ENCODE assay signal across 30 cellular contexts in genomic region chr4:187475901-187476300, GRCh38.
"Had no signal": no experiment of that assay in that cellular context is flagged by ENCODE, and none has a peak within 500 bp of the region (broad histone marks: within the 10 kb centered on the region; RNA-seq: fewer than 3 reads in every experiment).

No MANE protein-coding gene starts in this region.

- H3K27me3 ChIP-seq: pancreas, stomach, testis, thyroid gland, transverse colon, upper lobe of left lung, vagina had no signal

- H3K27ac ChIP-seq: lower lobe of right lung, pancreas, prostate gland, skin epidermis, stomach, testis, thyroid gland, transverse colon, upper lobe of left lung, vagina had no signal

- H3K9me3 ChIP-seq: lower lobe of right lung, pancreas, prostate gland, stomach, testis, thyroid gland, transverse colon, upper lobe of left lung, vagina had no signal

- H3K9me3 Mint-ChIP-seq: mesothelial cell of epicardium had no signal

- H3K36me3 ChIP-seq: lower lobe of right lung, pancreas, prostate gland, stomach, thyroid gland, transverse colon, upper lobe of left lung, vagina had no signal

- H3K36me3 Mint-ChIP-seq: mesothelial cell of epicardium; naive B cell; natural killer cell; stimulated activated naive B cell treated with anti-CD40 and anti-IgM and Interleukin-4, amounts not matched to agents 10 μg/mL and 1 μg/mL and 100 μg/mL, for 72 hours had no signal

- H3K4me1 ChIP-seq: pancreas, testis, thyroid gland had no signal

- H3K27me3 Mint-ChIP-seq: naive B cell; stimulated activated naive B cell treated with anti-CD40 and anti-IgM and Interleukin-4, amounts not matched to agents 10 μg/mL and 1 μg/mL and 100 μg/mL, for 72 hours had no signal

- ATAC-seq: left cardiac atrium; left lobe of liver; lower lobe of right lung; natural killer cell; pancreas; right cardiac atrium; sciatic nerve; stimulated activated naive CD8-positive, alpha-beta T cell treated with anti-CD3 and anti-CD28 coated beads, Interleukin-15, Interleukin-2, amounts not matched to agents 100 U/mL and 50 U/mL, for 24 hours had no signal

- DNase-seq: hypothalamus; kidney glomerular epithelial cell; left cardiac atrium; lower lobe of right lung; mammary epithelial cell; mesendoderm; naive B cell; natural killer cell; nucleus accumbens; pancreas; posterior cingulate gyrus; retina; right cardiac atrium; stimulated activated CD4-positive, alpha-beta T cell treated with anti-CD3 and anti-CD28 coated beads, Interleukin-12 subunit alpha, Interleukin-12 subunit beta, amount 100 ng/mL, for 4 hours; stimulated activated CD4-positive, alpha-beta T cell treated with anti-CD3 and anti-CD28 coated beads, Interleukin-15, amount 100 ng/mL, for 24 hours; stimulated activated CD4-positive, alpha-beta T cell treated with anti-CD3 and anti-CD28 coated beads, Interleukin-2, amount 100 ng/mL, for 24 hours; stimulated activated CD4-positive, alpha-beta T cell treated with anti-CD3 and anti-CD28 coated beads, Interleukin-4, amount 100 ng/mL, for 1 hour; stimulated activated naive B cell treated with anti-CD40 and anti-IgM and Interleukin-4, amounts not matched to agents 10 μg/mL and 1 μg/mL and 100 μg/mL, for 72 hours; stimulated activated naive CD8-positive, alpha-beta T cell treated with anti-CD3 and anti-CD28 coated beads, Interleukin-15, Interleukin-2, amounts not matched to agents 100 U/mL and 50 U/mL, for 24 hours; stomach; testis; thyroid gland; transverse colon; upper lobe of left lung had no signal

- H3K4me1 Mint-ChIP-seq: naive B cell; natural killer cell; stimulated activated naive B cell treated with anti-CD40 and anti-IgM and Interleukin-4, amounts not matched to agents 10 μg/mL and 1 μg/mL and 100 μg/mL, for 72 hours had no signal

- H3K4me3 ChIP-seq: lower lobe of right lung, pancreas, prostate gland, skin epidermis, stomach, testis, thyroid gland, transverse colon, upper lobe of left lung, vagina had no signal

- H3K4me3 Mint-ChIP-seq: mesothelial cell of epicardium; naive B cell; natural killer cell; stimulated activated naive B cell treated with anti-CD40 and anti-IgM and Interleukin-4, amounts not matched to agents 10 μg/mL and 1 μg/mL and 100 μg/mL, for 72 hours had no signal

- H3K27ac Mint-ChIP-seq: mesothelial cell of epicardium; natural killer cell; stimulated activated naive B cell treated with anti-CD40 and anti-IgM and Interleukin-4, amounts not matched to agents 10 μg/mL and 1 μg/mL and 100 μg/mL, for 72 hours had no signal
